In the genomic region with DNA sequence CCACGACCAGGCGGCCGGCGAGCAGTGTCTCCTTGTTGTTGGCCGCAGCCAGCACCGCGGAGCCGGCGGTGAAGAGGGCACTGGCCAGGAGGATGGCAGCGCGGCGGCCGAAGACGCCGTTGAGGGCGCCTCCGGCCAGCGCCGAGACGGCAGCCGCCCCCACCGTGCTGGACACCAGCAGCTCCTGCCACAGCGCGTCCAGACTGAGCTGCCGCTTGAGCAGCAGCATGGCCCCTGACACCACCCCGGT, we compare ENCODE assay signal across 8 cellular contexts. TPM values are rescaled to one million over a fixed set of nuclear protein-coding genes. Genes with fewer than 3 reads are reported as not detected.
DNase-seq lines count a peak whose midpoint lies in the region; ATAC-seq, FAIRE-seq and TF ChIP-seq lines count a peak whose summit lies in the region.

No MANE protein-coding gene starts in this region.

- no peak for DNase-seq in activated T-cell treated with anti-CD3 and anti-CD28 coated beads, Interleukin-2, amount 50 U/mL, for 24 hours
- DNase-seq in activated T-cell treated with anti-CD3 and anti-CD28 coated beads for 4 hours (no peak), HL-60 (ENCODE audit: low read depth in 1 of 2, low spot score in 1 of 2) (no peak), GM12878 (ENCODE audit: low read depth, low spot score) (no peak), left lobe of liver (ENCODE audit: low spot score) (peak; percentile 64), thoracic aorta (ENCODE audit: low spot score) (no peak), cerebellar cortex (ENCODE audit: low spot score) (no peak), NCI-H1048 (lab: John Stamatoyannopoulos, UW) (no peak)

- CTCF ChIA-PET in GM12878 (lab: Yijun Ruan, JAX) = interaction anchor here (1.2 to 5.9 kb wide), 4 partner anchors 58 to 209 kb away, joined by 3 to 35 read pairs (median 21); no protein-coding TSS in a partner anchor

- H3K36me3 ChIP-seq in GM12878 (ENCODE audit: control insufficient read depth in 2 of 2, insufficient read depth in 2 of 2, low read length in 1 of 2) (no peaks in the 10 kb centered on the region), thoracic aorta (no peaks in the 10 kb centered on the region)

- no peak for TF ChIP-seq RAD21 in GM12878 (IDR thresholded peaks at IDR 0.05; ENCODE audit: insufficient read depth, low read depth, low read length)

- peaks cover 54% of the 10 kb centered on the region for H3K4me1 Mint-ChIP-seq in activated T-cell treated with anti-CD3 and anti-CD28 coated beads, Interleukin-2, amount 50 U/mL, for 24 hours (ENCODE audit: low read depth)

- ATAC-seq in GM12878 (peak; percentile 67), left lobe of liver (peak; percentile 62), thoracic aorta (ENCODE audit: insufficient number of reproducible peaks, low FRiP score, low read depth) (no peak)

- RAD21 ChIA-PET in GM12878 (lab: Charles Lee; ENCODE audit: unreplicated experiment) = interaction anchor here (1.2 to 7.8 kb wide), 5 partner anchors 10 to 209 kb away, joined by 4 to 76 read pairs (median 10); no protein-coding TSS in a partner anchor

- H4K20me1 ChIP-seq in GM12878 (ENCODE audit: control insufficient read depth, insufficient read depth) = no peaks in the 10 kb centered on the region

- no peak overlapping the region for H3K9ac ChIP-seq in GM12878 (ENCODE audit: control insufficient read depth, insufficient read depth, low read length)

- H3K9me3 Mint-ChIP-seq in activated T-cell treated with anti-CD3 and anti-CD28 coated beads, Interleukin-2, amount 50 U/mL, for 24 hours = no peaks in the 10 kb centered on the region

- H3K27me3 Mint-ChIP-seq in activated T-cell treated with anti-CD3 and anti-CD28 coated beads, Interleukin-2, amount 50 U/mL, for 24 hours = peaks cover 14% of the 10 kb centered on the region

- POLR2A ChIA-PET in GM12878 (lab: Charles Lee) = interaction anchor here (0.6 kb wide), 3 partner anchors 41 to 51 kb away, joined by 3 to 4 read pairs (median 3); no protein-coding TSS in a partner anchor

- intact Hi-C loops in GM12878 (cut with micrococcal nuclease; ENCODE audit: unreplicated experiment) = no loop called here

- H3K4me3 Mint-ChIP-seq in activated T-cell treated with anti-CD3 and anti-CD28 coated beads, Interleukin-2, amount 50 U/mL, for 24 hours = peak overlapping the region; percentile 78

- H2AFZ ChIP-seq in GM12878 (ENCODE audit: control insufficient read depth, low read depth, low read length) = peak overlapping the region; percentile 77

- WGBS in GM12878 (ENCODE audit: insufficient coverage, insufficient replicate concordance, low lambda C conversion rate, missing lambda C conversion rate) = 2% methylated on average over 22 of the region's 26 CpGs

- no peak for TF ChIP-seq EP300 in GM12878 (IDR thresholded peaks at IDR 0.05; ENCODE audit: borderline replicate concordance in 1 of 2, control insufficient read depth in 1 of 2, low read depth in 2 of 2, low read length in 2 of 2)

- peaks cover 1% of the 10 kb centered on the region for H3K36me3 Mint-ChIP-seq in activated T-cell treated with anti-CD3 and anti-CD28 coated beads, Interleukin-2, amount 50 U/mL, for 24 hours (ENCODE audit: low read depth)

- H3K27ac ChIP-seq in HL-60 (replicated peaks) (no peak overlapping the region), GM12878 (ENCODE audit: control insufficient read depth, insufficient read depth) (no peak overlapping the region), thoracic aorta (peak overlapping the region; percentile 81 to 85)

- TF ChIP-seq CTCF in HL-60 (IDR thresholded peaks at IDR 0.05; ENCODE audit: insufficient read depth, low read length) (no peak), GM12878 (IDR thresholded peaks at IDR 0.05 in 2 of 3, conservative IDR thresholded peaks at IDR 0.05 in 1 of 3; ENCODE audit: control insufficient read depth in 2 of 3, extremely low read depth in 1 of 3, insufficient read depth in 1 of 3, low read depth in 3 of 3, low read length in 3 of 3) (no peak), thoracic aorta (IDR thresholded peaks at IDR 0.05) (no peak)

- peak overlapping the region; percentile 86 for H3K4me3 ChIP-seq in HL-60 (replicated peaks; ENCODE audit: insufficient read depth, low read length)
- H3K4me3 ChIP-seq in GM12878 = peak overlapping the region; percentile 73
- peak overlapping the region; percentile 92 for H3K4me3 ChIP-seq in thoracic aorta

- FAIRE-seq in GM12878 (lab: Jason Lieb, UNC) = no peak

- SMC1A ChIA-PET in GM12878 (lab: Charles Lee; ENCODE audit: uncharacterized antibody, unreplicated experiment) = interaction anchor here (1.0 to 4.8 kb wide), 9 partner anchors 9 to 208 kb away, joined by 3 to 76 read pairs (median 6); no protein-coding TSS in a partner anchor

- no TSS peak for BruUV-seq in GM12878 (replicated peaks; lab: Mats Ljungman, UMichigan)

- in situ Hi-C loops in GM12878 (cut with MboI) = loop anchor here (5.0 to 25.0 kb wide), 2 partner anchors 93 to 493 kb away; partner anchors contain the start of gene ABCD2

- H3K4me2 ChIP-seq in GM12878 (ENCODE audit: control insufficient read depth, insufficient read depth) = peak overlapping the region; percentile 86

- H3K9me3 ChIP-seq in GM12878 (replicated peaks; ENCODE audit: control insufficient read depth, insufficient read depth, low read length) = no peaks in the 10 kb centered on the region; the same call in 2 of the 3 replicates
- H3K9me3 ChIP-seq in thoracic aorta = no peaks in the 10 kb centered on the region

- no peaks in the 10 kb centered on the region for H3K79me2 ChIP-seq in GM12878 (ENCODE audit: control insufficient read depth, insufficient read depth, low read length)

- no peak for TF ChIP-seq POLR2A in GM12878 (IDR thresholded peaks at IDR 0.05; ENCODE audit: low read depth, low read length)

- no peaks in the 10 kb centered on the region for H3K27me3 ChIP-seq in HL-60 (ENCODE audit: insufficient read depth, poor library complexity, severe bottlenecking)
- H3K27me3 ChIP-seq in GM12878 (replicated peaks in 1 of 2; ENCODE audit: control insufficient read depth in 2 of 2, insufficient read depth in 2 of 2, low read length in 1 of 2) = peaks cover 0 to 13% of the 10 kb centered on the region in 2 experiments; a peak in 2 of 4 replicates
- H3K27me3 ChIP-seq in thoracic aorta (replicated peaks; ENCODE audit: insufficient read depth) = no peaks in the 10 kb centered on the region

- H3K4me1 ChIP-seq in GM12878 (ENCODE audit: control insufficient read depth, insufficient read depth, low read length) (peaks cover 11% of the 10 kb centered on the region), thoracic aorta (ENCODE audit: control insufficient read depth in 1 of 2, low read depth in 2 of 2) (peaks cover 7 to 26% of the 10 kb centered on the region in 2 donors)

- H3K27ac Mint-ChIP-seq in activated T-cell treated with anti-CD3 and anti-CD28 coated beads, Interleukin-2, amount 50 U/mL, for 24 hours = no peak overlapping the region

TF ChIP-seq in GM12878, 131 proteins besides CTCF, POLR2A, EP300 and RAD21:
- no peak for TF ChIP-seq IKZF1 (conservative IDR thresholded peaks at IDR 0.05)
- no peak for TF ChIP-seq NFXL1 (IDR thresholded peaks at IDR 0.05; ENCODE audit: borderline replicate concordance)
- TF ChIP-seq MXI1 (IDR thresholded peaks at IDR 0.05; ENCODE audit: low read depth, low read length) = 0 out of 2 replicates have a peak, but pooled peaks have one; percentile 8
- no peak for TF ChIP-seq PAX5 (IDR thresholded peaks at IDR 0.05; ENCODE audit: borderline replicate concordance, low read depth, low read length)

RNA-seq across cellular contexts. Expression of gene SLC2A13, which starts 0.7 kb away (rescaled TPM):
- total RNA-seq in GM12878 (2013; cell fraction: nucleolus; rRNA removed) = 4.3 and 5.0 TPM in 2 replicates
- total RNA-seq in GM12878 (2014; rRNA removed) = 0.22 and 0.68 TPM in 2 replicates
- 0.28 and 0.85 TPM in 2 replicates for total RNA-seq in GM12878 (2014; rRNA removed; fragmentation: Illumina TruSeq; extraction: Trizol)
- 0.29 and 0.31 TPM in 2 replicates for total RNA-seq in GM12878 (2021)
- 0.31 TPM for polyA plus RNA-seq in GM12878 (2011; ENCODE audit: low read depth)
- polyA plus RNA-seq in GM12878 (2011; rRNA removed) = 3.7 and 5.9 TPM in 2 replicates
- 1.1 and 1.2 TPM in 2 replicates for polyA plus RNA-seq in GM12878 (2011; cell fraction: cytosol; rRNA removed)
- 5.1 and 8.0 TPM in 2 replicates for polyA plus RNA-seq in GM12878 (2011; cell fraction: nucleus; rRNA removed)
- 0.56 and 0.69 TPM in 2 replicates for polyA plus RNA-seq in GM12878 (2012)
- polyA plus RNA-seq in GM12878 (2014; fragmentation: Illumina TruSeq; extraction: Trizol) = 0.17 and 0.19 TPM in 2 replicates
- polyA plus RNA-seq in GM12878 (2014; fragmentation: Nextera tagmentation; extraction: Ambion mirVana) = under 1 TPM; 0.05 TPM
- 0.17 and 0.42 TPM in 2 replicates for polyA plus RNA-seq in GM12878 (2014; rRNA removed)
- polyA plus RNA-seq in GM12878 (2016; fragmentation: Nextera tagmentation; extraction: Ambion mirVana) = under 1 TPM; 0.13 to 0.35 TPM
- polyA minus RNA-seq in GM12878 (2011; rRNA and poly(A)+ RNA removed) = 6.9 and 10.7 TPM in 2 replicates
- polyA minus RNA-seq in GM12878 (2011; cell fraction: cytosol; rRNA and poly(A)+ RNA removed) = 1.7 and 3.3 TPM in 2 replicates
- polyA minus RNA-seq in GM12878 (2011; cell fraction: nucleus; rRNA and poly(A)+ RNA removed) = 15.2 and 27.0 TPM in 2 replicates
- total RNA-seq in left lobe of liver = 5.7 TPM
- 10 to 100 TPM; 14.5 to 20.0 TPM for total RNA-seq in thoracic aorta

Comparison
In these comparisons a context has a peak if more than half of its experiments do, and no peak if none do; other contexts are left out.
1. H3K27ac ChIP-seq: peak in thoracic aorta (2 of 2); none in HL-60 (single experiment) and GM12878 (single experiment).
2. Peak in every context shown above with its lines, with median percentiles within 50 percentile points of each other: H3K4me3 ChIP-seq.